Comparison of ENCODE assay signal across 13 cellular contexts in genomic region chr18:6624271-6624670, GRCh38.
DNase-seq lines count a peak whose midpoint lies in the region; ATAC-seq and TF ChIP-seq lines count a peak whose summit lies in the region.
"Had no signal": no experiment of that assay in that cellular context is flagged by ENCODE, and none has a peak within 500 bp of the region (broad histone marks: within the 10 kb centered on the region; RNA-seq: fewer than 3 reads in every experiment).

No MANE protein-coding gene starts in this region.

- CTCF ChIA-PET in naive thymus-derived CD4-positive, alpha-beta T cell (lab: Charles Lee): no interaction called here

- intact Hi-C loops in left ventricle myocardium superior (cut with micrococcal nuclease): no loop called here
- intact Hi-C loops in naive thymus-derived CD4-positive, alpha-beta T cell (cut with micrococcal nuclease): no loop called here

- H3K4me3 Mint-ChIP-seq in HFFc6 (no peak overlapping the region; the same call in 1 of the 2 replicates), brain (peak overlapping the region in 1 of 5 experiments; percentile 1)
- H3K4me3 Mint-ChIP-seq in naive thymus-derived CD4-positive, alpha-beta T cell: no peak overlapping the region
- H3K4me3 Mint-ChIP-seq: activated T-helper 1 cell treated with anti-CD3 and anti-CD28 coated beads, Interleukin-12 subunit alpha, Interleukin-12 subunit beta, Interleukin-2, Interleukin-4 antibody, amounts not matched to agents 30 ng/mL and 10 ng/mL and 1 ng/mL, durations not matched to agents 14 hours and 24 hours and 36 hours; IgD-negative memory B cell had no signal

- no peaks in the 10 kb centered on the region for H3K9me3 ChIP-seq in naive thymus-derived CD4-positive, alpha-beta T cell (ENCODE audit: control insufficient read depth in 2 of 3, low read length in 3 of 3)
- H3K9me3 ChIP-seq: colonic mucosa had no signal

- POLR2A ChIA-PET in naive thymus-derived CD4-positive, alpha-beta T cell (lab: Charles Lee): no interaction called here

- peaks cover 13% of the 10 kb centered on the region; the same call in 1 of the 2 replicates for H3K4me1 Mint-ChIP-seq in HFFc6 (ENCODE audit: low read depth)
- peaks cover 30% of the 10 kb centered on the region for H3K4me1 Mint-ChIP-seq in brain
- H3K4me1 Mint-ChIP-seq in naive thymus-derived CD4-positive, alpha-beta T cell: no peaks in the 10 kb centered on the region
- H3K4me1 Mint-ChIP-seq: IgD-negative memory B cell had no signal

- DNase-seq in HFFc6 (peak; percentile 55), left ventricle myocardium superior (no peak), stromal cell of bone marrow (ENCODE audit: low read depth) (peak; percentile 68), DMS153 (lab: John Stamatoyannopoulos, UW) (no peak), KBM-7 (no peak)
- DNase-seq in naive thymus-derived CD4-positive, alpha-beta T cell: no peak
- DNase-seq: colonic mucosa, NCI-H2081 had no signal

- H3K9me3 Mint-ChIP-seq in HFFc6: peaks cover 26% of the 10 kb centered on the region
- H3K9me3 Mint-ChIP-seq in brain: peaks cover 0 to 5% (median 0%) of the 10 kb centered on the region in 5 experiments
- peaks cover 0 to 4% (median 1%) of the 10 kb centered on the region in 11 donors for H3K9me3 Mint-ChIP-seq in naive thymus-derived CD4-positive, alpha-beta T cell
- H3K9me3 Mint-ChIP-seq: activated T-helper 1 cell treated with anti-CD3 and anti-CD28 coated beads, Interleukin-12 subunit alpha, Interleukin-12 subunit beta, Interleukin-2, Interleukin-4 antibody, amounts not matched to agents 30 ng/mL and 10 ng/mL and 1 ng/mL, durations not matched to agents 14 hours and 24 hours and 36 hours had no signal

- H3K27ac Mint-ChIP-seq in HFFc6 (peak overlapping the region; percentile 72; the same call in 1 of the 2 replicates), brain (peak overlapping the region in 3 of 5 experiments; percentile 10 to 86 (median 62))
- no peak overlapping the region for H3K27ac Mint-ChIP-seq in naive thymus-derived CD4-positive, alpha-beta T cell
- H3K27ac Mint-ChIP-seq: activated T-helper 1 cell treated with anti-CD3 and anti-CD28 coated beads, Interleukin-12 subunit alpha, Interleukin-12 subunit beta, Interleukin-2, Interleukin-4 antibody, amounts not matched to agents 30 ng/mL and 10 ng/mL and 1 ng/mL, durations not matched to agents 14 hours and 24 hours and 36 hours; IgD-negative memory B cell had no signal

- H3K27me3 Mint-ChIP-seq in HFFc6 (ENCODE audit: insufficient read depth) (peaks cover 2% of the 10 kb centered on the region; the same call in 1 of the 2 replicates), brain (peaks cover 3% of the 10 kb centered on the region)
- H3K27me3 Mint-ChIP-seq in naive thymus-derived CD4-positive, alpha-beta T cell: no peaks in the 10 kb centered on the region
- H3K27me3 Mint-ChIP-seq: IgD-negative memory B cell had no signal

- in situ Hi-C loops in KBM-7 (cut with MboI; ENCODE audit: low pct_unique_long_range_greater_than_20kb, low sequenced_read_pairs): no loop called here

- TF ChIP-seq CTCF in HFFc6 (IDR thresholded peaks at IDR 0.05): no peak
- TF ChIP-seq CTCF in brain (conservative IDR thresholded peaks at IDR 0.05): no peak

- H3K4me3 ChIP-seq in naive thymus-derived CD4-positive, alpha-beta T cell (ENCODE audit: low read length): no peak overlapping the region
- H3K4me3 ChIP-seq: colonic mucosa had no signal

- ATAC-seq in left ventricle myocardium superior (peak; percentile 43), GM19351 (IDR thresholded peaks at IDR 0.05; ENCODE audit: unreplicated experiment) (no peak)
- ATAC-seq in naive thymus-derived CD4-positive, alpha-beta T cell: no peak
- ATAC-seq: activated CD4-positive, CD25-positive, alpha-beta regulatory T cell treated with anti-CD3 and anti-CD28 coated beads, Interleukin-2, amount 50 U/mL, for 24 hours had no signal

- no peak overlapping the region for H3K27ac ChIP-seq in naive thymus-derived CD4-positive, alpha-beta T cell (ENCODE audit: low read depth, low read length)
- H3K27ac ChIP-seq: colonic mucosa had no signal

- no peaks in the 10 kb centered on the region for H3K36me3 ChIP-seq in naive thymus-derived CD4-positive, alpha-beta T cell (ENCODE audit: control insufficient read depth in 2 of 3, insufficient read depth in 3 of 3, low read length in 3 of 3)
- H3K36me3 ChIP-seq: colonic mucosa had no signal

- no peaks in the 10 kb centered on the region for H3K27me3 ChIP-seq in naive thymus-derived CD4-positive, alpha-beta T cell (ENCODE audit: control insufficient read depth in 2 of 2, insufficient read depth in 2 of 2, low read length in 2 of 2)
- H3K27me3 ChIP-seq: colonic mucosa had no signal

- no peaks in the 10 kb centered on the region for H3K4me1 ChIP-seq in naive thymus-derived CD4-positive, alpha-beta T cell (ENCODE audit: control insufficient read depth in 2 of 2, insufficient read depth in 2 of 2, low read length in 2 of 2)
- H3K4me1 ChIP-seq: colonic mucosa had no signal

- H3K36me3 Mint-ChIP-seq in HFFc6 (ENCODE audit: low read depth) (no peaks in the 10 kb centered on the region; the same call in 1 of the 2 replicates), brain (no peaks in the 10 kb centered on the region)
- no peaks in the 10 kb centered on the region for H3K36me3 Mint-ChIP-seq in naive thymus-derived CD4-positive, alpha-beta T cell

Comparison
In these comparisons a context has a peak if more than half of its experiments do, and no peak if none do; other contexts are left out.
1. DNase-seq: peak in HFFc6 (single experiment) and stromal cell of bone marrow (single experiment); none in left ventricle myocardium superior (single experiment), DMS153 (single experiment), KBM-7 (single experiment) and naive thymus-derived CD4-positive, alpha-beta T cell (0 of 9).
2. H3K27ac Mint-ChIP-seq: peak in HFFc6 (single experiment) and brain (3 of 5); none in naive thymus-derived CD4-positive, alpha-beta T cell (0 of 9).